8 cellular contexts compared by ENCODE assay signal in the genomic region with DNA sequence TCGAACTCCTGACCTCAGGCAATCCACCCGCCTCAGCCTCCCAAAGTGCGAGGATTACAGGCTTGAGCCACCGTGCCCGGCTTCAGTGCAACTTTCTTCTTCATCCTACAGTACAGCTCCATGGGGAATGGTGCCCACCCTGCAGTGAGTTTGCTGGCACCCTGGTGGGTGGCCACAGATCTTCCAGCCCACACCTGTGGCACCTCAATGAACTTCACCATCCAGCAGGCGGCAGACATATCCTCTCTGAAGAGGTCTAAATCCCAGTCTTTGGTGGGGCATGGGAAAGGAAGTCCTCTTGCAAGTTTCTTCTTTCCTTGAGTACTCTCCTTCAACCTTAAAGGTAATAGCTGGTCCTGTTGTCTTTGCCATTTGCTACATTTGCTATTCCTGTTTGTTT. TPM values are rescaled to one million over a fixed set of nuclear protein-coding genes. Genes with fewer than 3 reads are reported as not detected.
DNase-seq lines count a peak whose midpoint lies in the region; ATAC-seq and TF ChIP-seq lines count a peak whose summit lies in the region.

No MANE protein-coding gene starts in this region.

- no peak overlapping the region for H3K27ac Mint-ChIP-seq in central memory CD8-positive, alpha-beta T cell (ENCODE audit: low read depth)

- peaks cover 13% of the 10 kb centered on the region for H3K27me3 Mint-ChIP-seq in central memory CD8-positive, alpha-beta T cell

- peak; percentile 53 for DNase-seq in activated CD8-positive, alpha-beta memory T cell treated with anti-CD3 and anti-CD28 coated beads, Interleukin-2, amount 50 U/mL, for 48 hours
- DNase-seq in activated CD8-positive, alpha-beta memory T cell treated with anti-CD3 and anti-CD28 coated beads for 24 hours, result no peak
- DNase-seq in central memory CD8-positive, alpha-beta T cell (ENCODE audit: low spot score in 2 of 2), result no peak
- no peak for DNase-seq in D341Med (ENCODE audit: low spot score)
- DNase-seq in NK-92 treated with Interleukin-12 subunit alpha and Interleukin-12 subunit beta, amount 100 ng/mL, for 24 hours (lab: John Stamatoyannopoulos, UW), result no peak
- DNase-seq in ascending aorta (ENCODE audit: low spot score in 2 of 2), result no peak

- peak overlapping the region; percentile 55 for H3K4me3 ChIP-seq in OCI-LY1 (ENCODE audit: low read depth, low read length, poor library complexity, severe bottlenecking)
- H3K4me3 ChIP-seq in skin epidermis, result peak overlapping the region in 4 of 7 experiments; percentile 19 to 36 (median 32)
- no peak overlapping the region for H3K4me3 ChIP-seq in ascending aorta

- H4K20me1 ChIP-seq in OCI-LY1 (ENCODE audit: insufficient read depth, low read length), result no peaks in the 10 kb centered on the region

- intact Hi-C loops in ascending aorta (cut with DNase I), result no loop called here

- H3K9me2 ChIP-seq in OCI-LY1 (ENCODE audit: low read depth, low read length), result no peaks in the 10 kb centered on the region

- H3K9me3 ChIP-seq in OCI-LY1 (ENCODE audit: low read length), result no peaks in the 10 kb centered on the region
- H3K9me3 ChIP-seq in ascending aorta, result no peaks in the 10 kb centered on the region

- peak overlapping the region; percentile 45; the same call in 1 of the 2 replicates for H3K9ac ChIP-seq in OCI-LY1 (ENCODE audit: low read length)

- peaks cover 1% of the 10 kb centered on the region for H3K36me3 Mint-ChIP-seq in central memory CD8-positive, alpha-beta T cell (ENCODE audit: insufficient read depth)

- peaks cover 10% of the 10 kb centered on the region for H3K4me1 Mint-ChIP-seq in central memory CD8-positive, alpha-beta T cell

- no peaks in the 10 kb centered on the region for H3K79me2 ChIP-seq in OCI-LY1 (ENCODE audit: insufficient read depth, low read length)

- no peak overlapping the region for H2AFZ ChIP-seq in OCI-LY1 (ENCODE audit: low read length)

- no peaks in the 10 kb centered on the region for H3F3A ChIP-seq in OCI-LY1 (ENCODE audit: insufficient read depth, low read length)

- no peaks in the 10 kb centered on the region for H3K9me3 Mint-ChIP-seq in central memory CD8-positive, alpha-beta T cell

- H3K27ac ChIP-seq in OCI-LY1 (ENCODE audit: low read depth, low read length, poor library complexity, severe bottlenecking) (no peak overlapping the region), skin epidermis (no peak overlapping the region), ascending aorta (no peak overlapping the region)

- no peak for ATAC-seq in central memory CD8-positive, alpha-beta T cell (replicated peaks; ENCODE audit: extremely low read depth, poor library complexity, severe bottlenecking)

- peak overlapping the region; percentile 63 for H3K4me2 ChIP-seq in OCI-LY1 (ENCODE audit: low read length)

- no peaks in the 10 kb centered on the region for H3K36me3 ChIP-seq in OCI-LY1 (ENCODE audit: insufficient read depth, low read length)
- H3K36me3 ChIP-seq in ascending aorta, result no peaks in the 10 kb centered on the region

- H3K27me3 ChIP-seq in OCI-LY1 (ENCODE audit: insufficient read depth, low read length), result 0 out of 2 replicates have a peak, but pooled peaks cover 2% of the 10 kb centered on the region
- H3K27me3 ChIP-seq in ascending aorta, result no peaks in the 10 kb centered on the region

- peak overlapping the region; percentile 62 for H3K4me3 Mint-ChIP-seq in central memory CD8-positive, alpha-beta T cell

- TF ChIP-seq CTCF in OCI-LY1 (IDR thresholded peaks at IDR 0.05; ENCODE audit: low read length) (peak; percentile 33; the same call in 1 of the 2 replicates), ascending aorta (IDR thresholded peaks at IDR 0.05) (no peak)

- peaks cover 5% of the 10 kb centered on the region for H3K4me1 ChIP-seq in OCI-LY1 (ENCODE audit: insufficient read depth, low read length, severe bottlenecking)
- no peaks in the 10 kb centered on the region for H3K4me1 ChIP-seq in ascending aorta

RNA-seq across cellular contexts. Expression of gene ZBTB8A, which starts 18.1 kb away (rescaled TPM):
- 2.2 TPM for total RNA-seq in ascending aorta

RNA-seq across cellular contexts. Expression of gene ZBTB8B, which starts 56.3 kb away (rescaled TPM):
- total RNA-seq in ascending aorta, result under 0.01 TPM

Comparison
In these comparisons a context has a peak if more than half of its experiments do, and no peak if none do; other contexts are left out.
1. H3K4me3 ChIP-seq: peak in OCI-LY1 (single experiment) and skin epidermis (4 of 7); none in ascending aorta (0 of 2).